ENCODE assay signal across 1 cellular context in the genomic region with DNA sequence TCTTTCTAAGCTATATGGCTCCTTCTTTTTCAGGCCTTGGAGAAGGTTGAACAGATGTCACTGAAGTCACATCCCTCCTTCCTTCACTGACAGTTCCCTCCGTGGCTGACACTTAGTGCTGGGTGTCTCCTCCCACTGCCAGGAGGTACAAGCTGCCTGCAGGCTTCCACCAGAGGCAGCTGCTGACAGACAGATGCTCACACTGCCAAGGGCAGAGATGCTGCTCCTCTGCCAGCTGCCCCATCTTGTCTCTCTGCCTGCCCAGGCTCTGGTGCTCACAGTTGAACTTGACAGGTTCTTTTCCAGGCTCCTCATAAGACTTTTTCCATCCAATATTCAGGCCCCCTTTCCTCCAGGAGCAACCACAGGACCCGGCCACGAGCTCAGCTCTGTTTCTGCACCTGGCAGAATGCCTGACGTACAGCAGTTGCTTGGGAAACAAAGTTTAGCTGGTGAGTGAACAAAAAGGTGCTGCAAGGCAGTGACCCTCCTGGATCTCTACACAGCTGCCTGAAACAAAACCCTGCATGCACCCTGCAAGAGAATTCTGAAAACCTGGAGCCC.
TF ChIP-seq lines count a peak whose summit lies in the region.

No MANE protein-coding gene starts in this region.

TF ChIP-seq in GM12878, 131 proteins besides CTCF, POLR2A, EP300 and RAD21 (continued from another document):
- no peak for TF ChIP-seq BHLHE40 (IDR thresholded peaks at IDR 0.05; ENCODE audit: borderline replicate concordance in 1 of 2, low read depth in 2 of 2, low read length in 1 of 2)
